ENCODE assay signal across 1 cellular context in the genomic region with DNA sequence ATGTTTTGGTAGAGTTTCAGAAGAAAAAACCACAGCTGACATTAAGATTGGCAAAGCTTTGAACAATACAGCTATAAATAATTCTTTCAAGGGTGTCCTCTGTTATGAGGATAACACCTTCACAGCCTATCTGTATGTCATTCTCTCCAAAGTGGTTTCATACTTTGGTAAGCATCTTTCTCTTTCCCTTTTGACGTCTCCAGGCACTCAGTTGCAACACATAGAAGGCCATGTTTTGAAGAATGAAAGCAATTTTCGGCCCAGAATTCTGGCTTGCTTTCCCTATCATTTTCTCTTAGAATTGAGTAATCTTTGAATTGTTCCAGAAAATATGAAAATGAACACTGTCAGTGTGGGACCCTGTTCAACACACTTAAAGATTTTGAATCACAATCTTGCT.
TF ChIP-seq lines count a peak whose summit lies in the region.

No MANE protein-coding gene starts in this region.

TF ChIP-seq in HepG2, 621 proteins besides CTCF, POLR2A, EP300 and RAD21 (continued from another document):
- no peak for TF ChIP-seq ZNF580 (CRISPR knock-in tag; IDR thresholded peaks at IDR 0.05; ENCODE audit: borderline replicate concordance, low read depth)
- TF ChIP-seq HOXA3 (CRISPR knock-in tag; IDR thresholded peaks at IDR 0.05) = no peak
- TF ChIP-seq ZNF574 (CRISPR knock-in tag; IDR thresholded peaks at IDR 0.05) = no peak
